21 cellular contexts compared by ENCODE assay signal in genomic region chr11:112231952-112232351, GRCh38. TPM values are rescaled to one million over a fixed set of nuclear protein-coding genes. Genes with fewer than 3 reads are reported as not detected.
DNase-seq lines count a peak whose midpoint lies in the region; ATAC-seq and TF ChIP-seq lines count a peak whose summit lies in the region.
"Had no signal": no experiment of that assay in that cellular context is flagged by ENCODE, and none has a peak within 500 bp of the region (broad histone marks: within the 10 kb centered on the region; RNA-seq: fewer than 3 reads in every experiment).

No MANE protein-coding gene starts in this region.

- no peak overlapping the region for H2AFZ ChIP-seq in Loucy (ENCODE audit: low read length)

- peak overlapping the region; percentile 13 for H3K4me2 ChIP-seq in Loucy (ENCODE audit: low read depth, low read length, poor library complexity, severe bottlenecking)
- H3K4me2 ChIP-seq: BLaER1 had no signal

- peaks cover 3% of the 10 kb centered on the region for H4K20me1 ChIP-seq in Loucy (ENCODE audit: insufficient read depth, low read length, poor library complexity, severe bottlenecking)
- H4K20me1 ChIP-seq: BLaER1 had no signal

- peaks cover 33% of the 10 kb centered on the region for H3K79me2 ChIP-seq in Loucy (ENCODE audit: insufficient read depth, low read length)

- no peak overlapping the region for H3K4me3 ChIP-seq in HEK293 (ENCODE audit: low read depth, low read length)
- no peak overlapping the region for H3K4me3 ChIP-seq in Loucy (ENCODE audit: low read length, poor library complexity, severe bottlenecking)
- H3K4me3 ChIP-seq: BLaER1 had no signal

- H3K4me3 Mint-ChIP-seq in naive B cell (peak overlapping the region in 1 of 8 donors; percentile 22), CD14-positive monocyte (no peak overlapping the region)
- H3K4me3 Mint-ChIP-seq in stimulated activated effector memory CD8-positive, alpha-beta T cell treated with anti-CD3 and anti-CD28 coated beads, Interleukin-12 subunit alpha, Interleukin-12 subunit beta, amount 100 ng/mL, for 72 hours = no peak overlapping the region
- H3K4me3 Mint-ChIP-seq: CD4-positive, alpha-beta T cell; CD8-positive, alpha-beta T cell had no signal

- no peaks in the 10 kb centered on the region for H3K9me2 ChIP-seq in Loucy (replicated peaks; ENCODE audit: low read depth, low read length)

- H3K9me3 ChIP-seq in HEK293 (ENCODE audit: control insufficient read depth, insufficient read depth, low read depth, low read length) (no peaks in the 10 kb centered on the region), Loucy (ENCODE audit: insufficient read depth, low read depth, low read length) (no peaks in the 10 kb centered on the region)
- H3K9me3 ChIP-seq: BE2C, BLaER1, Caco-2 had no signal

- CTCF ChIA-PET in HEK293 (lab: Yijun Ruan, JAX) = interaction anchor here (1.3 to 1.7 kb wide), 2 partner anchors 12 to 48 kb away, joined by 7 to 8 read pairs; no protein-coding TSS in a partner anchor

- H3K4me1 ChIP-seq in HEK293 (ENCODE audit: control insufficient read depth, insufficient read depth, low read length) (no peaks in the 10 kb centered on the region), Loucy (ENCODE audit: insufficient read depth, low read length, poor library complexity, severe bottlenecking) (peaks cover 24% of the 10 kb centered on the region)

- no peak overlapping the region for H3K9ac ChIP-seq in Loucy (ENCODE audit: low read depth, low read length, poor library complexity, severe bottlenecking)
- H3K9ac ChIP-seq: BLaER1 had no signal

- H3K27me3 ChIP-seq in Loucy (ENCODE audit: insufficient read depth, low read length, poor library complexity, severe bottlenecking) = no peaks in the 10 kb centered on the region
- H3K27me3 ChIP-seq: BE2C, BLaER1 had no signal

- no peaks in the 10 kb centered on the region for H3K27me3 Mint-ChIP-seq in naive B cell
- peaks cover 0 to 3% (median 2%) of the 10 kb centered on the region in 3 donors for H3K27me3 Mint-ChIP-seq in CD14-positive monocyte (ENCODE audit: low read depth in 3 of 3)
- H3K27me3 Mint-ChIP-seq: CD4-positive, alpha-beta T cell had no signal

- H3K27ac ChIP-seq in HEK293 (ENCODE audit: extremely low read depth, low read depth, low read length) = no peak overlapping the region
- H3K27ac ChIP-seq: BLaER1 had no signal

- intact Hi-C loops in CD14-positive monocyte (cut with micrococcal nuclease) = no loop called here

- H3K36me3 ChIP-seq in HEK293 (ENCODE audit: control insufficient read depth in 2 of 2, insufficient read depth in 1 of 2, low read length in 2 of 2) (peaks cover 7 to 83% of the 10 kb centered on the region in 2 experiments; a peak in 2 of 3 replicates), Loucy (ENCODE audit: insufficient read depth, low read length) (peaks cover 17% of the 10 kb centered on the region)

- DNase-seq in naive B cell (no peak), CD14-positive monocyte (ENCODE audit: low spot score) (no peak), GM10266 (ENCODE audit: extremely low spot score) (no peak)
- no peak for DNase-seq in stimulated activated effector memory CD8-positive, alpha-beta T cell treated with anti-CD3 and anti-CD28 coated beads, Interleukin-12 subunit alpha, Interleukin-12 subunit beta, amount 100 ng/mL, for 72 hours (ENCODE audit: low spot score in 2 of 2)
- no peak for DNase-seq in stimulated activated CD4-positive, alpha-beta T cell treated with anti-CD3 and anti-CD28 coated beads, Interleukin-4, amount 100 ng/mL, for 4 hours
- DNase-seq: 8988T; ACHN; BE2C; C1 segment of cervical spinal cord; Caco-2; Calu3; CD4-positive, alpha-beta T cell; CD8-positive, alpha-beta T cell; DND-41; EL; GDM1 had no signal

- H3K9me3 Mint-ChIP-seq in naive B cell (no peaks in the 10 kb centered on the region), CD14-positive monocyte (peaks cover 0 to 1% (median 0%) of the 10 kb centered on the region in 7 donors)
- no peaks in the 10 kb centered on the region for H3K9me3 Mint-ChIP-seq in stimulated activated effector memory CD8-positive, alpha-beta T cell treated with anti-CD3 and anti-CD28 coated beads, Interleukin-12 subunit alpha, Interleukin-12 subunit beta, amount 100 ng/mL, for 72 hours
- H3K9me3 Mint-ChIP-seq: CD4-positive, alpha-beta T cell; CD8-positive, alpha-beta T cell had no signal

- H3K27ac Mint-ChIP-seq in naive B cell = peak overlapping the region in 4 of 6 donors; percentile 6 to 80 (median 58)
- peak overlapping the region; percentile 32 for H3K27ac Mint-ChIP-seq in stimulated activated effector memory CD8-positive, alpha-beta T cell treated with anti-CD3 and anti-CD28 coated beads, Interleukin-12 subunit alpha, Interleukin-12 subunit beta, amount 100 ng/mL, for 72 hours
- no peak overlapping the region for H3K27ac Mint-ChIP-seq in CD14-positive monocyte
- H3K27ac Mint-ChIP-seq: CD4-positive, alpha-beta T cell; CD8-positive, alpha-beta T cell had no signal

- H3K4me1 Mint-ChIP-seq in naive B cell = peaks cover 34 to 42% (median 35%) of the 10 kb centered on the region in 3 donors
- H3K4me1 Mint-ChIP-seq in stimulated activated effector memory CD8-positive, alpha-beta T cell treated with anti-CD3 and anti-CD28 coated beads, Interleukin-12 subunit alpha, Interleukin-12 subunit beta, amount 100 ng/mL, for 72 hours = peaks cover 9% of the 10 kb centered on the region
- peaks cover 13% of the 10 kb centered on the region for H3K4me1 Mint-ChIP-seq in CD14-positive monocyte

- peaks cover 19 to 28% of the 10 kb centered on the region in 2 donors for H3K36me3 Mint-ChIP-seq in naive B cell
- H3K36me3 Mint-ChIP-seq in stimulated activated effector memory CD8-positive, alpha-beta T cell treated with anti-CD3 and anti-CD28 coated beads, Interleukin-12 subunit alpha, Interleukin-12 subunit beta, amount 100 ng/mL, for 72 hours = peaks cover 88% of the 10 kb centered on the region
- peaks cover 73 to 80% of the 10 kb centered on the region in 2 donors for H3K36me3 Mint-ChIP-seq in CD14-positive monocyte

- TF ChIP-seq CTCF in HEK293 (tag by site-specific recombination; IDR thresholded peaks at IDR 0.05) (no peak), Loucy (conservative IDR thresholded peaks at IDR 0.05; ENCODE audit: low read length) (no peak), CD14-positive monocyte (IDR thresholded peaks at IDR 0.05) (no peak), GM10266 (IDR thresholded peaks at IDR 0.05; ENCODE audit: control insufficient read depth, insufficient read depth, low read depth, missing control alignments) (no peak)

- POLR2A ChIA-PET in HEK293 (lab: Yijun Ruan, JAX) = no interaction called here

- ATAC-seq in naive B cell (ENCODE audit: low read depth in 2 of 2) = no peak
- ATAC-seq in stimulated activated effector memory CD8-positive, alpha-beta T cell treated with anti-CD3 and anti-CD28 coated beads, Interleukin-12 subunit alpha, Interleukin-12 subunit beta, amount 100 ng/mL, for 72 hours = no peak
- ATAC-seq in HG02840 (IDR thresholded peaks at IDR 0.05; ENCODE audit: low FRiP score, unreplicated experiment) = no peak
- ATAC-seq: CD8-positive, alpha-beta T cell had no signal

- H3F3A ChIP-seq in Loucy (ENCODE audit: low read depth) = no peaks in the 10 kb centered on the region

TF ChIP-seq in HEK293, 187 proteins besides CTCF, POLR2A, EP300 and RAD21 (continues in another document):
- no peak for TF ChIP-seq ZNF433 (tag by site-specific recombination; IDR thresholded peaks at IDR 0.05; ENCODE audit: low read depth)
- no peak for TF ChIP-seq ZNF510 (tag by site-specific recombination; IDR thresholded peaks at IDR 0.05; ENCODE audit: insufficient replicate concordance)
- no peak for TF ChIP-seq ZNF660 (tag by site-specific recombination; IDR thresholded peaks at IDR 0.05)
- no peak for TF ChIP-seq REST (tag by site-specific recombination; IDR thresholded peaks at IDR 0.05)
- TF ChIP-seq INSM2 (tag by site-specific recombination; IDR thresholded peaks at IDR 0.05) = no peak

RNA-seq across cellular contexts. Expression of gene PTS, which starts 5.7 kb away (rescaled TPM):
- polyA plus RNA-seq in naive B cell (ENCODE audit: low read depth in 6 of 6) = 10 to 100 TPM; 15.6 to 26.5 (median 22.7) TPM
- polyA plus RNA-seq in CD14-positive monocyte = 10 to 100 TPM; 11.8 to 14.0 TPM

RNA-seq across cellular contexts. Expression of gene PLET1, which starts 28.7 kb away (rescaled TPM):
- polyA plus RNA-seq in naive B cell (ENCODE audit: low read depth in 6 of 6) = under 1 TPM in 1 of 6 donors, not detected in 5; 0.98 TPM
- not detected for polyA plus RNA-seq in CD14-positive monocyte
- polyA plus RNA-seq: AG04450 had no signal

RNA-seq across cellular contexts. Expression of gene BCO2, which starts 56.6 kb away (rescaled TPM):
- polyA plus RNA-seq in naive B cell (ENCODE audit: low read depth in 6 of 6) (1 to 10 TPM in 1 of 6 donors, under 1 TPM in 1, not detected in 4; 0.57 to 1.2 TPM), CD14-positive monocyte (under 1 TPM in 1 of 2 donors, not detected in 1; 0.20 TPM)

Comparison
In these comparisons a context has a peak if more than half of its experiments do, and no peak if none do; other contexts are left out.
1. H3K27ac Mint-ChIP-seq: peak in naive B cell (4 of 6) and stimulated activated effector memory CD8-positive, alpha-beta T cell treated with anti-CD3 and anti-CD28 coated beads, Interleukin-12 subunit alpha, Interleukin-12 subunit beta, amount 100 ng/mL, for 72 hours (single experiment); none in CD14-positive monocyte (0 of 7).